13 cellular contexts compared by ENCODE assay signal in the genomic region with DNA sequence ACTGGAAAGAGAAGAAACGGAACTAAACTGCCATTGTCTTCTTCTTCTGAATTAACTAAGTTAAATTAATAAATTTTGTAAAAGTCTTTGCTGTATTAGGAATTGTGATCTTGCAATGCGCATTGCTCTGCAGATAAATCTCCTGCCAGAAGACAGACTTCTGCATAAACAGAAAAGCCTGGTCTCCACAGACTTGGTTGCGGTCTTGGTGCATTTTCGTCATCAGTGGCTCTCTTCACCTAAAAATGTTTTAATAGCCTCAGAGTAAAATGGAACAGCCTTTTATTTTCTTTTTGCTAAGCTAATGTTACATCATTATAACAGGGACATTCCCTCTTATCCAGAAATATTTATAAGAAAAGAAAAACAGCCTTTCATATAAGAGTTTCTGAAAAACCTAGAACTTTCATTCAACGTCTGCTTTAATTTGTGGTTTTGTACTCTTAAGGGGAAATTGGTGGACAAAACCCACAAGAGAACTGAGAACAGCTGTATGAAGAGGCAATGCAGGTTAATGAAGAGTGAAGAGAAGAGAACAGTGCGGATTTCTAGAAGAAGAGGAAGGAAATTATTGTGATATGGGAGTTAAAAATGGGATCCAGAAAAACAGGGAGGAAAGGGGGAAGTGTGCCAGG. TPM values are rescaled to one million over a fixed set of nuclear protein-coding genes. Genes with fewer than 3 reads are reported as not detected.
A peak's percentile ranks its signal among the peaks of the same experiment; 100 is the strongest.
DNase-seq lines count a peak whose midpoint lies in the region; ATAC-seq and TF ChIP-seq lines count a peak whose summit lies in the region.
"Had no signal": no experiment of that assay in that cellular context is flagged by ENCODE, and none has a peak within 500 bp of the region (broad histone marks: within the 10 kb centered on the region; RNA-seq: fewer than 3 reads in every experiment).

No MANE protein-coding gene starts in this region.

- DNase-seq in GF-D8 (lab: John Stamatoyannopoulos, UW) (peak; percentile 41), BE2C (no peak), dermis blood vessel endothelial cell (no peak), osteoblast (ENCODE audit: insufficient read length, low spot score, missing footprints) (no peak)
- no peak for DNase-seq in activated naive CD4-positive, alpha-beta T cell treated with anti-CD3 and anti-CD28 coated beads, Interleukin-2, amount 50 U/mL, for 16 hours
- DNase-seq: activated CD4-positive, CD25-positive, alpha-beta regulatory T cell treated with anti-CD3 and anti-CD28 coated beads, Interleukin-2, amount 50 U/mL, for 72 hours; glutamatergic neuron; NCI-H1694 treated with DMSO at 0.1 percent for 48 hours; spleen had no signal

- H2AFZ ChIP-seq in OCI-LY3 (ENCODE audit: low read depth, low read length), result no peak overlapping the region
- no peak overlapping the region for H2AFZ ChIP-seq in osteoblast (ENCODE audit: low read length)

- H3K9ac ChIP-seq in OCI-LY3 (ENCODE audit: low read length), result no peak overlapping the region

- H3K4me3 ChIP-seq in OCI-LY3 (ENCODE audit: low read length) (peak overlapping the region; percentile 14; the same call in 1 of the 2 replicates), BE2C (ENCODE audit: low read depth, low read length) (no peak overlapping the region), osteoblast (ENCODE audit: insufficient read depth, low read length) (no peak overlapping the region)
- H3K4me3 ChIP-seq: spleen had no signal

- H3K4me1 ChIP-seq in OCI-LY3 (ENCODE audit: low read length), result peaks cover 33% of the 10 kb centered on the region
- H3K4me1 ChIP-seq in BE2C, result no peaks in the 10 kb centered on the region; the same call in 1 of the 2 replicates
- H3K4me1 ChIP-seq in osteoblast (ENCODE audit: insufficient read depth, low read length), result no peaks in the 10 kb centered on the region

- H4K20me1 ChIP-seq in OCI-LY3 (ENCODE audit: insufficient read depth, low read length) (peaks cover 21% of the 10 kb centered on the region), osteoblast (ENCODE audit: insufficient read depth, low read length) (no peaks in the 10 kb centered on the region)

- H3K9me3 ChIP-seq in OCI-LY3 (ENCODE audit: insufficient read depth, low read length) (no peaks in the 10 kb centered on the region), BE2C (no peaks in the 10 kb centered on the region), osteoblast (ENCODE audit: low read depth, low read length) (no peaks in the 10 kb centered on the region)
- H3K9me3 ChIP-seq: spleen had no signal

- H3K27me3 ChIP-seq in OCI-LY3 (ENCODE audit: low read depth, low read length) (peaks cover 52% of the 10 kb centered on the region), BE2C (no peaks in the 10 kb centered on the region), osteoblast (ENCODE audit: insufficient read depth, low read length) (peaks cover 6% of the 10 kb centered on the region)

- H3K36me3 ChIP-seq in OCI-LY3 (replicated peaks; ENCODE audit: low read depth, low read length), result no peaks in the 10 kb centered on the region
- H3K36me3 ChIP-seq in BE2C, result no peaks in the 10 kb centered on the region
- no peaks in the 10 kb centered on the region for H3K36me3 ChIP-seq in osteoblast (ENCODE audit: insufficient read depth, low read length)
- H3K36me3 ChIP-seq: spleen had no signal

- TF ChIP-seq CTCF in OCI-LY3 (IDR thresholded peaks at IDR 0.05; ENCODE audit: low read depth, low read length) (no peak), BE2C (IDR thresholded peaks at IDR 0.05; ENCODE audit: low read depth, low read length) (no peak), osteoblast (IDR thresholded peaks at IDR 0.05; ENCODE audit: extremely low read depth, low read depth, low read length) (no peak)

- H3K79me2 ChIP-seq in OCI-LY3 (ENCODE audit: low read length) (no peaks in the 10 kb centered on the region), osteoblast (ENCODE audit: insufficient read depth, low read length) (no peaks in the 10 kb centered on the region)

- ATAC-seq in GM19397 (IDR thresholded peaks at IDR 0.05; ENCODE audit: unreplicated experiment) (peak; percentile 74), HG03025 (IDR thresholded peaks at IDR 0.05; ENCODE audit: low FRiP score, unreplicated experiment) (peak; percentile 64)

- H3K27ac ChIP-seq in OCI-LY3 (ENCODE audit: low read length) (no peak overlapping the region), osteoblast (ENCODE audit: low read depth, low read length) (no peak overlapping the region)
- H3K27ac ChIP-seq: spleen had no signal

- H3K4me2 ChIP-seq in OCI-LY3 (ENCODE audit: low read length) (peak overlapping the region; percentile 45), osteoblast (ENCODE audit: insufficient read depth, low read length) (no peak overlapping the region)

RNA-seq across cellular contexts. Expression of gene IFNA5, which starts 10.1 kb away (rescaled TPM):
- not detected for polyA plus RNA-seq in BE2C (2012; ENCODE audit: insufficient read depth, insufficient read length, low read depth)
- total RNA-seq in dermis blood vessel endothelial cell, result 0.09 TPM in 1 of 2 replicates, not detected in the other
- not detected in 2 replicates for total RNA-seq in osteoblast
- total RNA-seq: dermis microvascular lymphatic vessel endothelial cell had no signal
- polyA plus RNA-seq: spleen had no signal

RNA-seq across cellular contexts. Expression of gene KLHL9, which starts 40.2 kb away (rescaled TPM):
- polyA plus RNA-seq in BE2C (2012; ENCODE audit: insufficient read depth, insufficient read length, low read depth), result 18.8 TPM
- total RNA-seq in dermis blood vessel endothelial cell, result 44.2 and 45.3 TPM in 2 replicates
- total RNA-seq in osteoblast, result 35.9 and 38.4 TPM in 2 replicates

RNA-seq across cellular contexts. Expression of gene IFNA14, which starts 55.2 kb away (rescaled TPM):
- polyA plus RNA-seq in BE2C (2012; ENCODE audit: insufficient read depth, insufficient read length, low read depth), result not detected
- total RNA-seq in dermis blood vessel endothelial cell, result not detected in 2 replicates
- not detected in 2 replicates for total RNA-seq in osteoblast
- total RNA-seq: dermis microvascular lymphatic vessel endothelial cell, spleen had no signal
- polyA plus RNA-seq: spleen had no signal

RNA-seq across cellular contexts. Expression of gene IFNA6, which starts 55.7 kb away (rescaled TPM):
- not detected for polyA plus RNA-seq in BE2C (2012; ENCODE audit: insufficient read depth, insufficient read length, low read depth)
- not detected in 2 replicates for total RNA-seq in dermis blood vessel endothelial cell
- total RNA-seq in osteoblast, result not detected in 2 replicates
- total RNA-seq: dermis microvascular lymphatic vessel endothelial cell had no signal
- polyA plus RNA-seq: spleen had no signal
